ENCODE assay signal across 11 cellular contexts in the genomic region with DNA sequence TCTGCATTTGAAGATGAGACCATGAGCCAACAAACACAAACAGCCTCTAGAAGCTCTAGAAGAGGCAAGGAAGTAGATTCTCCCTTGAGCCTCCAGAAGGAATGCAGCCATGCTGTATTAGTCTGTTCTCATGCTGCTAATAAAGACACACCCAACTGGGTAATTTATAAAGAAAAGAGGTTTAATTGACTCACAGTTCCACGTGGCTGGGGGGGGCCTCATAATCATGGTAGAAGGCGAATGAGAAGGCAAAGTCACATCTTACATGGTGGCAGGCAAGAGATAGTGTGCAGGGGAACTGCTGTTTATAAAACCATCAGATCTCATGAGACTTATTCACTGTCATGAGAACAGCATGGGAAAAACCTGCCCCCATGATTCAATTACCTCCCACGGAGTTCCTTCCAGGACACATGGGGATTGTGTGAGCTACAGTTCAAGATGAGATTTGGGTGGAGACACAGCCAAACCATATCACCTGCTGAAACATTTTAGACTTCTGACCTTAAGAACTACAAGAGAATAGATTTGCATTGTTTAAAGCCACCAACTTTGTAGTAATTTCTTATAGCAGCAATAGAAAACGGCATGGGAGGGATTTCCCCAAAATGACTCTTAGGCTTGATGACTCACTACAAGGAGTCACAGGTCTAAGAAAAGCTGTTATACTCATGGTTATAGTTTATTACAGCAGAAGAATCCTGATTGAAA.
DNase-seq lines count a peak whose midpoint lies in the region; ATAC-seq, FAIRE-seq and TF ChIP-seq lines count a peak whose summit lies in the region.
"Had no signal": no experiment of that assay in that cellular context is flagged by ENCODE, and none has a peak within 500 bp of the region (broad histone marks: within the 10 kb centered on the region; RNA-seq: fewer than 3 reads in every experiment).

No MANE protein-coding gene starts in this region.

- no peaks in the 10 kb centered on the region for H3K4me1 ChIP-seq in left lung

- H3K27me3 ChIP-seq in left lung: no peaks in the 10 kb centered on the region

- H3K36me3 Mint-ChIP-seq in activated T-cell treated with anti-CD3 and anti-CD28 coated beads, Interleukin-2, amount 50 U/mL, for 72 hours (ENCODE audit: insufficient read depth in 2 of 2): peaks cover 4 to 5% of the 10 kb centered on the region in 2 donors
- no peaks in the 10 kb centered on the region for H3K36me3 Mint-ChIP-seq in effector memory CD8-positive, alpha-beta T cell (ENCODE audit: insufficient read depth)
- H3K36me3 Mint-ChIP-seq: type B pancreatic cell had no signal

- peaks cover 11% of the 10 kb centered on the region for H3K27me3 Mint-ChIP-seq in activated T-cell treated with anti-CD3 and anti-CD28 coated beads, Interleukin-2, amount 50 U/mL, for 72 hours (ENCODE audit: low read depth)
- H3K27me3 Mint-ChIP-seq in effector memory CD8-positive, alpha-beta T cell: no peaks in the 10 kb centered on the region
- H3K27me3 Mint-ChIP-seq: type B pancreatic cell had no signal

- H3K9me3 Mint-ChIP-seq in activated T-cell treated with anti-CD3 and anti-CD28 coated beads, Interleukin-2, amount 50 U/mL, for 72 hours: peaks cover 3 to 6% of the 10 kb centered on the region in 2 donors
- H3K9me3 Mint-ChIP-seq in effector memory CD8-positive, alpha-beta T cell: peaks cover 0 to 7% of the 10 kb centered on the region in 2 donors

- no peak overlapping the region for H3K4me3 Mint-ChIP-seq in activated T-cell treated with anti-CD3 and anti-CD28 coated beads, Interleukin-2, amount 50 U/mL, for 72 hours
- H3K4me3 Mint-ChIP-seq in effector memory CD8-positive, alpha-beta T cell: no peak overlapping the region
- H3K4me3 Mint-ChIP-seq: type B pancreatic cell had no signal

- H3K27ac ChIP-seq in left lung: no peak overlapping the region
- H3K27ac ChIP-seq: KMS-11 had no signal

- ATAC-seq in activated T-cell treated with anti-CD3 and anti-CD28 coated beads, Interleukin-2, amount 50 U/mL, for 72 hours (replicated peaks in 1 of 2): peak; percentile 90 to 94
- peak; percentile 54 for ATAC-seq in left lung
- no peak for ATAC-seq in effector memory CD8-positive, alpha-beta T cell (replicated peaks)
- ATAC-seq: Panc1 had no signal

- H3K4me3 ChIP-seq in left lung: no peak overlapping the region

- no peak for FAIRE-seq in frontal cortex (lab: Jason Lieb, UNC)

- H3K36me3 ChIP-seq in left lung: no peaks in the 10 kb centered on the region

- no peak for TF ChIP-seq CTCF in left lung (IDR thresholded peaks at IDR 0.05)

- intact Hi-C loops in left lung (cut with DNase I): no loop called here

- H3K27ac Mint-ChIP-seq in activated T-cell treated with anti-CD3 and anti-CD28 coated beads, Interleukin-2, amount 50 U/mL, for 72 hours: no peak overlapping the region
- H3K27ac Mint-ChIP-seq in effector memory CD8-positive, alpha-beta T cell: no peak overlapping the region
- H3K27ac Mint-ChIP-seq: type B pancreatic cell had no signal

- H3K9me3 ChIP-seq in left lung: no peaks in the 10 kb centered on the region

- H3K4me1 Mint-ChIP-seq in activated T-cell treated with anti-CD3 and anti-CD28 coated beads, Interleukin-2, amount 50 U/mL, for 72 hours (ENCODE audit: low read depth): peaks cover 11% of the 10 kb centered on the region
- H3K4me1 Mint-ChIP-seq in effector memory CD8-positive, alpha-beta T cell (ENCODE audit: low read depth in 2 of 2): no peaks in the 10 kb centered on the region

- DNase-seq in GM04504 (ENCODE audit: low read depth) (peak; percentile 38), HCEC 1CT (peak; percentile 42), left lung (no peak), HuH-7 (ENCODE audit: low spot score) (no peak), NCI-H1105 treated with DMSO at 0.1 percent for 48 hours (lab: John Stamatoyannopoulos, UW) (no peak), frontal cortex (ENCODE audit: low spot score in 2 of 2) (no peak)
- DNase-seq in activated T-cell treated with anti-CD3 and anti-CD28 coated beads, Interleukin-2, amount 50 U/mL, for 72 hours: peak in 1 of 2 donors; percentile 13
- DNase-seq in effector memory CD8-positive, alpha-beta T cell: no peak

Comparison
In these comparisons a context has a peak if more than half of its experiments do, and no peak if none do; other contexts are left out.
1. DNase-seq: peak in GM04504 (single experiment) and HCEC 1CT (single experiment); none in left lung (0 of 2), HuH-7 (single experiment), effector memory CD8-positive, alpha-beta T cell (0 of 3), NCI-H1105 treated with DMSO at 0.1 percent for 48 hours (single experiment) and frontal cortex (0 of 2).